In the genomic region with DNA sequence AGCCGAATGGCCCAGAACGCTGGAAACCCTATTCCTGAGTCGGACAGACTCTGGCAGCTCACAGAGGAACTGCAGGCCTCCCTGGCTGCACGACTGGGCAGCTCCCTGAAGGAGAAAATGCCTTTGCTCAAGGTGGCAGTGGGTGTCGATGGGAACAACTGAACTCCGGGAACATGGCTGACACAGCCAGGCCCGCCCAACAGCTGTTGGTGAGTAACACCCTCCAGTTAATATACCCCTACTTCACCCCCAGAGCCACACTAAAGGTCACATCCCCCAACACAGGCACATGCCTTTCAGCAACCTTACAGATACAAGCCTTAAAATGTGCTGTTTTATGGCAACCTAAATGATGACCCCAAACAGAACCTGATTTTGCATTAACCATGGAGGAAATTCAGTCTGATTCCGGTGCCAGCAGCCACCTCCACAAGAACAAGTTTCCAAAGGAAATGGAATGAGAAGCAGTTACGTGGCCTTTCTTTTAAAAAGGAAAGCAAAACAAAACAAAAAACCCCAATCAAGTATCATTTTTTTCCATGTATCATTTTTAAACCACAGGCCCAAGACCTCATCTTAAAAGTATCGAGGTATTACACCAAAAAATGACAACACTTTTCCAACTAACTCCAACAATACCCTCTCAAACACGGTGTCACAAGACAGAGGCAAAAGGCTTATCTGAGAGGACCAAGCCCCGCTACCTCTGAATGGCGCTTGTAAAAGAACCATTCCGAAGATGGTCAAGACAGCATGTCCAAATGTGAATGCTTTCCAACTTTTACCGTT, we compare ENCODE assay signal across 1 cellular context.
TF ChIP-seq lines count a peak whose summit lies in the region.

No MANE protein-coding gene starts in this region.

TF ChIP-seq in K562, 482 proteins besides CTCF, POLR2A, EP300 and RAD21 (continued from another document and continues in another):
- no peak for TF ChIP-seq ZNF175 (CRISPR knock-in tag; IDR thresholded peaks at IDR 0.05; ENCODE audit: low read depth)
- TF ChIP-seq SMAD3 (CRISPR knock-in tag; conservative IDR thresholded peaks at IDR 0.05), result no peak
- TF ChIP-seq RHOXF2B (CRISPR knock-in tag; conservative IDR thresholded peaks at IDR 0.05), result no peak
- TF ChIP-seq BRCA1 (IDR thresholded peaks at IDR 0.05), result no peak
- no peak for TF ChIP-seq BRCA1 (CRISPR knock-in tag; IDR thresholded peaks at IDR 0.05)
- TF ChIP-seq, protein P1, sequence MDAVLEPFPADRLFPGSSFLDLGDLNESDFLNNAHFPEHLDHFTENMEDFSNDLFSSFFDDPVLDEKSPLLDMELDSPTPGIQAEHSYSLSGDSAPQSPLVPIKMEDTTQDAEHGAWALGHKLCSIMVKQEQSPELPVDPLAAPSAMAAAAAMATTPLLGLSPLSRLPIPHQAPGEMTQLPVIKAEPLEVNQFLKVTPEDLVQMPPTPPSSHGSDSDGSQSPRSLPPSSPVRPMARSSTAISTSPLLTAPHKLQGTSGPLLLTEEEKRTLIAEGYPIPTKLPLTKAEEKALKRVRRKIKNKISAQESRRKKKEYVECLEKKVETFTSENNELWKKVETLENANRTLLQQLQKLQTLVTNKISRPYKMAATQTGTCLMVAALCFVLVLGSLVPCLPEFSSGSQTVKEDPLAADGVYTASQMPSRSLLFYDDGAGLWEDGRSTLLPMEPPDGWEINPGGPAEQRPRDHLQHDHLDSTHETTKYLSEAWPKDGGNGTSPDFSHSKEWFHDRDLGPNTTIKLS (IDR thresholded peaks at IDR 0.05; ENCODE audit: borderline replicate concordance, low read depth), result no peak
- no peak for TF ChIP-seq ZNF41 (CRISPR knock-in tag; conservative IDR thresholded peaks at IDR 0.05)
- TF ChIP-seq, protein P2, sequence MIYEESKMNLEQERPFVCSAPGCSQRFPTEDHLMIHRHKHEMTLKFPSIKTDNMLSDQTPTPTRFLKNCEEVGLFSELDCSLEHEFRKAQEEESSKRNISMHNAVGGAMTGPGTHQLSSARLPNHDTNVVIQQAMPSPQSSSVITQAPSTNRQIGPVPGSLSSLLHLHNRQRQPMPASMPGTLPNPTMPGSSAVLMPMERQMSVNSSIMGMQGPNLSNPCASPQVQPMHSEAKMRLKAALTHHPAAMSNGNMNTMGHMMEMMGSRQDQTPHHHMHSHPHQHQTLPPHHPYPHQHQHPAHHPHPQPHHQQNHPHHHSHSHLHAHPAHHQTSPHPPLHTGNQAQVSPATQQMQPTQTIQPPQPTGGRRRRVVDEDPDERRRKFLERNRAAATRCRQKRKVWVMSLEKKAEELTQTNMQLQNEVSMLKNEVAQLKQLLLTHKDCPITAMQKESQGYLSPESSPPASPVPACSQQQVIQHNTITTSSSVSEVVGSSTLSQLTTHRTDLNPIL (CRISPR knock-in tag; IDR thresholded peaks at IDR 0.05), result no peak
- TF ChIP-seq ZBTB8A (IDR thresholded peaks at IDR 0.05; ENCODE audit: partially characterized antibody), result no peak
- TF ChIP-seq ZNF146 (CRISPR knock-in tag; IDR thresholded peaks at IDR 0.05; ENCODE audit: unreplicated experiment), result no peak
- TF ChIP-seq NKRF (IDR thresholded peaks at IDR 0.05; ENCODE audit: borderline replicate concordance), result peak; percentile 30; the same call in 1 of the 2 replicates
- TF ChIP-seq CHD2 (IDR thresholded peaks at IDR 0.05; ENCODE audit: low read depth, low read length), result no peak
- TF ChIP-seq ZNF436 (CRISPR knock-in tag; IDR thresholded peaks at IDR 0.05), result no peak
- TF ChIP-seq YY1 (IDR thresholded peaks at IDR 0.05; ENCODE audit: borderline replicate concordance in 1 of 3, control insufficient read depth in 1 of 3, extremely low read depth in 1 of 3, insufficient read depth in 3 of 3, insufficient read length in 1 of 3, insufficient replicate concordance in 2 of 3, low read depth in 1 of 3, low read length in 2 of 3), result peak in 2 of 3 experiments; percentile 54 to 85
- TF ChIP-seq SP1 (CRISPR knock-in tag; IDR thresholded peaks at IDR 0.05), result peak; percentile 15; the same call in 1 of the 2 replicates
- TF ChIP-seq, protein P3, sequence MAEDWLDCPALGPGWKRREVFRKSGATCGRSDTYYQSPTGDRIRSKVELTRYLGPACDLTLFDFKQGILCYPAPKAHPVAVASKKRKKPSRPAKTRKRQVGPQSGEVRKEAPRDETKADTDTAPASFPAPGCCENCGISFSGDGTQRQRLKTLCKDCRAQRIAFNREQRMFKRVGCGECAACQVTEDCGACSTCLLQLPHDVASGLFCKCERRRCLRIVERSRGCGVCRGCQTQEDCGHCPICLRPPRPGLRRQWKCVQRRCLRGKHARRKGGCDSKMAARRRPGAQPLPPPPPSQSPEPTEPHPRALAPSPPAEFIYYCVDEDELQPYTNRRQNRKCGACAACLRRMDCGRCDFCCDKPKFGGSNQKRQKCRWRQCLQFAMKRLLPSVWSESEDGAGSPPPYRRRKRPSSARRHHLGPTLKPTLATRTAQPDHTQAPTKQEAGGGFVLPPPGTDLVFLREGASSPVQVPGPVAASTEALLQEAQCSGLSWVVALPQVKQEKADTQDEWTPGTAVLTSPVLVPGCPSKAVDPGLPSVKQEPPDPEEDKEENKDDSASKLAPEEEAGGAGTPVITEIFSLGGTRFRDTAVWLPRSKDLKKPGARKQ (CRISPR knock-in tag; IDR thresholded peaks at IDR 0.05), result no peak
- TF ChIP-seq CREB1 (IDR thresholded peaks at IDR 0.05), result no peak
- no peak for TF ChIP-seq CREB1 (CRISPR knock-in tag; IDR thresholded peaks at IDR 0.05)
- no peak for TF ChIP-seq ZFP30 (CRISPR knock-in tag; IDR thresholded peaks at IDR 0.05; ENCODE audit: borderline replicate concordance)
- no peak for TF ChIP-seq GABPA (tag; conservative IDR thresholded peaks at IDR 0.05; ENCODE audit: low read depth)
- no peak for TF ChIP-seq SRSF9 (IDR thresholded peaks at IDR 0.05; ENCODE audit: borderline replicate concordance, low read depth, low read length)
- no peak for TF ChIP-seq ZMIZ1 (IDR thresholded peaks at IDR 0.05; ENCODE audit: low read depth in 2 of 2, low read length in 2 of 2)
- TF ChIP-seq POLR2AphosphoS2 (IDR thresholded peaks at IDR 0.05; ENCODE audit: low read length), result no peak
- TF ChIP-seq HLTF (IDR thresholded peaks at IDR 0.05), result no peak
- TF ChIP-seq OTX1 (CRISPR knock-in tag; IDR thresholded peaks at IDR 0.05), result no peak
- TF ChIP-seq RREB1 (CRISPR knock-in tag; IDR thresholded peaks at IDR 0.05), result no peak
- no peak for TF ChIP-seq KLF16 (IDR thresholded peaks at IDR 0.05)
- TF ChIP-seq, protein P4, sequence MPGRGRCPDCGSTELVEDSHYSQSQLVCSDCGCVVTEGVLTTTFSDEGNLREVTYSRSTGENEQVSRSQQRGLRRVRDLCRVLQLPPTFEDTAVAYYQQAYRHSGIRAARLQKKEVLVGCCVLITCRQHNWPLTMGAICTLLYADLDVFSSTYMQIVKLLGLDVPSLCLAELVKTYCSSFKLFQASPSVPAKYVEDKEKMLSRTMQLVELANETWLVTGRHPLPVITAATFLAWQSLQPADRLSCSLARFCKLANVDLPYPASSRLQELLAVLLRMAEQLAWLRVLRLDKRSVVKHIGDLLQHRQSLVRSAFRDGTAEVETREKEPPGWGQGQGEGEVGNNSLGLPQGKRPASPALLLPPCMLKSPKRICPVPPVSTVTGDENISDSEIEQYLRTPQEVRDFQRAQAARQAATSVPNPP (IDR thresholded peaks at IDR 0.05; ENCODE audit: borderline replicate concordance, insufficient read depth, insufficient read length), result no peak
- no peak for TF ChIP-seq FOXJ2 (tag; IDR thresholded peaks at IDR 0.05)
- TF ChIP-seq SRSF1 (IDR thresholded peaks at IDR 0.05; ENCODE audit: low read depth, low read length), result no peak
- no peak for TF ChIP-seq TBP (optimal IDR thresholded peaks at IDR 0.05; ENCODE audit: low read depth, low read length)
- TF ChIP-seq CBFA2T3 (IDR thresholded peaks at IDR 0.05), result no peak
- TF ChIP-seq, protein P5, sequence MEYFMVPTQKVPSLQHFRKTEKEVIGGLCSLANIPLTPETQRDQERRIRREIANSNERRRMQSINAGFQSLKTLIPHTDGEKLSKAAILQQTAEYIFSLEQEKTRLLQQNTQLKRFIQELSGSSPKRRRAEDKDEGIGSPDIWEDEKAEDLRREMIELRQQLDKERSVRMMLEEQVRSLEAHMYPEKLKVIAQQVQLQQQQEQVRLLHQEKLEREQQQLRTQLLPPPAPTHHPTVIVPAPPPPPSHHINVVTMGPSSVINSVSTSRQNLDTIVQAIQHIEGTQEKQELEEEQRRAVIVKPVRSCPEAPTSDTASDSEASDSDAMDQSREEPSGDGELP (CRISPR knock-in tag; IDR thresholded peaks at IDR 0.05; ENCODE audit: borderline replicate concordance), result peak; percentile 88
- peak; percentile 5; the same call in 1 of the 2 replicates for TF ChIP-seq RBFOX2 (IDR thresholded peaks at IDR 0.05; ENCODE audit: low read depth, low read length)
- TF ChIP-seq CXXC5 (CRISPR knock-in tag; IDR thresholded peaks at IDR 0.05), result no peak
- TF ChIP-seq MTF1 (CRISPR knock-in tag; IDR thresholded peaks at IDR 0.05; ENCODE audit: borderline replicate concordance), result no peak
- TF ChIP-seq GABPB2 (CRISPR knock-in tag; conservative IDR thresholded peaks at IDR 0.05), result no peak
- no peak for TF ChIP-seq ZNF232 (CRISPR knock-in tag; IDR thresholded peaks at IDR 0.05)
- no peak for TF ChIP-seq HCFC1 (IDR thresholded peaks at IDR 0.05; ENCODE audit: low read depth, low read length)
- TF ChIP-seq PHB2 (IDR thresholded peaks at IDR 0.05; ENCODE audit: low read depth), result no peak
- no peak for TF ChIP-seq PHF8 (IDR thresholded peaks at IDR 0.05; ENCODE audit: borderline replicate concordance, low read length)
- no peak for TF ChIP-seq JUNB (CRISPR knock-in tag; conservative IDR thresholded peaks at IDR 0.05)
